In genomic region chr19:2567996-2568395, GRCh38 we compare ENCODE assay signal across 21 cellular contexts.
A peak's percentile ranks its signal among the peaks of the same experiment; 100 is the strongest.
DNase-seq lines count a peak whose midpoint lies in the region; ATAC-seq, FAIRE-seq and TF ChIP-seq lines count a peak whose summit lies in the region.
"Had no signal": no experiment of that assay in that cellular context is flagged by ENCODE, and none has a peak within 500 bp of the region (broad histone marks: within the 10 kb centered on the region; RNA-seq: fewer than 3 reads in every experiment).

No MANE protein-coding gene starts in this region.

- no peak overlapping the region for H3K9ac ChIP-seq in GM12878 (ENCODE audit: control insufficient read depth, insufficient read depth, low read length)

- no peaks in the 10 kb centered on the region for H3K27me3 ChIP-seq in GM12878 (replicated peaks in 1 of 2; ENCODE audit: control insufficient read depth in 2 of 2, insufficient read depth in 2 of 2, low read length in 1 of 2)
- H3K27me3 ChIP-seq: neutrophil, uterus had no signal

- in situ Hi-C loops in GM12878 (cut with MboI), result no loop called here

- peaks cover 28% of the 10 kb centered on the region for H3K4me1 Mint-ChIP-seq in activated CD4-positive, alpha-beta T cell treated with anti-CD3 and anti-CD28 coated beads, Interleukin-2, amount 10 ng/mL, durations not matched to agents 7 days and 5 days
- H3K4me1 Mint-ChIP-seq in nephron progenitor cell, result peaks cover 29% of the 10 kb centered on the region
- H3K4me1 Mint-ChIP-seq in activated CD8-positive, alpha-beta memory T cell treated with anti-CD3 and anti-CD28 coated beads, Interleukin-2, amount 10 ng/mL, durations not matched to agents 7 days and 5 days, result peaks cover 15% of the 10 kb centered on the region

- H3K36me3 Mint-ChIP-seq in activated CD4-positive, alpha-beta T cell treated with anti-CD3 and anti-CD28 coated beads, Interleukin-2, amount 10 ng/mL, durations not matched to agents 7 days and 5 days (ENCODE audit: low read depth), result peaks cover 3% of the 10 kb centered on the region
- H3K36me3 Mint-ChIP-seq in nephron progenitor cell (ENCODE audit: low read depth), result peaks cover 4% of the 10 kb centered on the region
- H3K36me3 Mint-ChIP-seq in activated CD8-positive, alpha-beta memory T cell treated with anti-CD3 and anti-CD28 coated beads, Interleukin-2, amount 10 ng/mL, durations not matched to agents 7 days and 5 days, result no peaks in the 10 kb centered on the region

- CTCF ChIA-PET in activated CD4-positive, alpha-beta T cell treated with anti-CD3 and anti-CD28 coated beads, Interleukin-2, amount 10 ng/mL, durations not matched to agents 7 days and 5 days (lab: Charles Lee), result no interaction called here
- CTCF ChIA-PET in GM12878 (lab: Yijun Ruan, JAX), result no interaction called here
- CTCF ChIA-PET in activated CD8-positive, alpha-beta memory T cell treated with anti-CD3 and anti-CD28 coated beads, Interleukin-2, amount 10 ng/mL, durations not matched to agents 7 days and 5 days (lab: Charles Lee), result no interaction called here

- no peak for TF ChIP-seq POLR2A in GM12892 (IDR thresholded peaks at IDR 0.05; ENCODE audit: low read depth, low read length)
- no peak for TF ChIP-seq POLR2A in GM12878 (IDR thresholded peaks at IDR 0.05; ENCODE audit: low read depth, low read length)

- no peaks in the 10 kb centered on the region for H3K36me3 ChIP-seq in GM12878 (ENCODE audit: control insufficient read depth in 2 of 2, insufficient read depth in 2 of 2, low read length in 1 of 2)
- H3K36me3 ChIP-seq: neutrophil, prostate gland, uterus had no signal

- H3K9me3 ChIP-seq in GM12878 (replicated peaks; ENCODE audit: control insufficient read depth, insufficient read depth, low read length), result no peaks in the 10 kb centered on the region; the same call in 2 of the 3 replicates
- H3K9me3 ChIP-seq: neutrophil, prostate gland, uterus had no signal

- ATAC-seq in GM12878, result no peak
- no peak for ATAC-seq in activated CD8-positive, alpha-beta memory T cell treated with anti-CD3 and anti-CD28 coated beads, Interleukin-2, amount 10 ng/mL, durations not matched to agents 7 days and 5 days

- no peaks in the 10 kb centered on the region; the same call in 1 of the 2 replicates for H3K79me2 ChIP-seq in GM12878 (ENCODE audit: control insufficient read depth, insufficient read depth, low read length)

- WGBS in GM12878 (ENCODE audit: insufficient coverage, insufficient replicate concordance, low lambda C conversion rate, missing lambda C conversion rate), result 63% methylated on average over 6 of the region's 6 CpGs

- TF ChIP-seq RAD21 in GM12878 (IDR thresholded peaks at IDR 0.05; ENCODE audit: insufficient read depth, low read depth, low read length), result no peak

- H3K4me3 ChIP-seq in GM12878, result no peak overlapping the region
- H3K4me3 ChIP-seq: prostate gland, uterus had no signal

- H4K20me1 ChIP-seq in GM12878 (ENCODE audit: control insufficient read depth, insufficient read depth), result no peaks in the 10 kb centered on the region

- peaks cover 6% of the 10 kb centered on the region for H3K4me1 ChIP-seq in GM12878 (ENCODE audit: control insufficient read depth, insufficient read depth, low read length)
- H3K4me1 ChIP-seq: prostate gland, uterus had no signal

- peaks cover 4% of the 10 kb centered on the region for H3K9me3 Mint-ChIP-seq in activated CD4-positive, alpha-beta T cell treated with anti-CD3 and anti-CD28 coated beads, Interleukin-2, amount 10 ng/mL, durations not matched to agents 7 days and 5 days
- H3K9me3 Mint-ChIP-seq in nephron progenitor cell, result peaks cover 11% of the 10 kb centered on the region
- peaks cover 13% of the 10 kb centered on the region for H3K9me3 Mint-ChIP-seq in activated CD8-positive, alpha-beta memory T cell treated with anti-CD3 and anti-CD28 coated beads, Interleukin-2, amount 10 ng/mL, durations not matched to agents 7 days and 5 days (ENCODE audit: low read depth)

- H3K27ac Mint-ChIP-seq in activated CD4-positive, alpha-beta T cell treated with anti-CD3 and anti-CD28 coated beads, Interleukin-2, amount 10 ng/mL, durations not matched to agents 7 days and 5 days, result peak overlapping the region; percentile 10
- peak overlapping the region; percentile 76 for H3K27ac Mint-ChIP-seq in nephron progenitor cell
- no peak overlapping the region for H3K27ac Mint-ChIP-seq in activated CD8-positive, alpha-beta memory T cell treated with anti-CD3 and anti-CD28 coated beads, Interleukin-2, amount 10 ng/mL, durations not matched to agents 7 days and 5 days
- H3K27ac Mint-ChIP-seq: B cell had no signal

- no peak for DNase-seq in activated CD4-positive, alpha-beta T cell treated with anti-CD3 and anti-CD28 coated beads, Interleukin-2, amount 10 ng/mL, durations not matched to agents 7 days and 5 days
- no peak for DNase-seq in activated CD4-positive, alpha-beta T cell treated with anti-CD3 and anti-CD28 coated beads, Interleukin-2, amount 50 U/mL, for 4 hours
- DNase-seq in GM12892 (ENCODE audit: insufficient read length) (no peak), GM12878 (ENCODE audit: low read depth, low spot score) (no peak), nephron progenitor cell (no peak), NCI-H2196 treated with DMSO at 0.1 percent for 48 hours (lab: John Stamatoyannopoulos, UW; ENCODE audit: unreplicated experiment) (no peak)
- no peak for DNase-seq in activated CD8-positive, alpha-beta memory T cell treated with anti-CD3 and anti-CD28 coated beads, Interleukin-2, amount 10 ng/mL, durations not matched to agents 7 days and 5 days
- no peak for DNase-seq in activated T-cell treated with anti-CD3 and anti-CD28 coated beads, Interleukin-2, amount 50 U/mL, for 48 hours
- DNase-seq: activated naive CD4-positive, alpha-beta T cell; central memory CD4-positive, alpha-beta T cell; COR-L47; NCI-H1048; NCI-H187; NCI-H69; uterus had no signal

- H3K4me3 Mint-ChIP-seq in activated CD4-positive, alpha-beta T cell treated with anti-CD3 and anti-CD28 coated beads, Interleukin-2, amount 10 ng/mL, durations not matched to agents 7 days and 5 days, result no peak overlapping the region
- no peak overlapping the region for H3K4me3 Mint-ChIP-seq in nephron progenitor cell
- no peak overlapping the region for H3K4me3 Mint-ChIP-seq in activated CD8-positive, alpha-beta memory T cell treated with anti-CD3 and anti-CD28 coated beads, Interleukin-2, amount 10 ng/mL, durations not matched to agents 7 days and 5 days
- H3K4me3 Mint-ChIP-seq: B cell had no signal

- RAD21 ChIA-PET in GM12878 (lab: Charles Lee; ENCODE audit: unreplicated experiment), result no interaction called here

- POLR2A ChIA-PET in activated CD4-positive, alpha-beta T cell treated with anti-CD3 and anti-CD28 coated beads, Interleukin-2, amount 10 ng/mL, durations not matched to agents 7 days and 5 days (lab: Charles Lee), result no interaction called here
- POLR2A ChIA-PET in GM12878 (lab: Charles Lee), result no interaction called here

- H3K27me3 Mint-ChIP-seq in activated CD4-positive, alpha-beta T cell treated with anti-CD3 and anti-CD28 coated beads, Interleukin-2, amount 10 ng/mL, durations not matched to agents 7 days and 5 days, result no peaks in the 10 kb centered on the region
- H3K27me3 Mint-ChIP-seq in nephron progenitor cell (ENCODE audit: low read depth, poor library complexity), result peaks cover 18% of the 10 kb centered on the region
- H3K27me3 Mint-ChIP-seq in activated CD8-positive, alpha-beta memory T cell treated with anti-CD3 and anti-CD28 coated beads, Interleukin-2, amount 10 ng/mL, durations not matched to agents 7 days and 5 days, result no peaks in the 10 kb centered on the region
- H3K27me3 Mint-ChIP-seq: B cell had no signal

- no peak overlapping the region for H3K27ac ChIP-seq in GM12878 (ENCODE audit: control insufficient read depth, insufficient read depth)
- H3K27ac ChIP-seq: neutrophil, prostate gland, uterus, VCaP had no signal

- TF ChIP-seq CTCF in GM12878 (IDR thresholded peaks at IDR 0.05 in 2 of 3, conservative IDR thresholded peaks at IDR 0.05 in 1 of 3; ENCODE audit: control insufficient read depth in 2 of 3, extremely low read depth in 1 of 3, insufficient read depth in 1 of 3, low read depth in 3 of 3, low read length in 3 of 3) (no peak), nephron progenitor cell (IDR thresholded peaks at IDR 0.05) (no peak)

- H2AFZ ChIP-seq in GM12878 (ENCODE audit: control insufficient read depth, low read depth, low read length), result no peak overlapping the region

- H3K4me2 ChIP-seq in GM12878 (ENCODE audit: control insufficient read depth, insufficient read depth), result no peak overlapping the region

- no TSS peak for BruUV-seq in GM12878 (replicated peaks; lab: Mats Ljungman, UMichigan)

- no peak for TF ChIP-seq EP300 in GM12878 (IDR thresholded peaks at IDR 0.05; ENCODE audit: borderline replicate concordance in 1 of 2, control insufficient read depth in 1 of 2, low read depth in 2 of 2, low read length in 2 of 2)

- intact Hi-C loops in GM12878 (cut with micrococcal nuclease; ENCODE audit: unreplicated experiment), result no loop called here

- FAIRE-seq in GM12892 (lab: Jason Lieb, UNC) (peak; percentile 63), GM12878 (lab: Jason Lieb, UNC) (peak; percentile 73)
- FAIRE-seq: A204.1, keratinocyte had no signal

- SMC1A ChIA-PET in GM12878 (lab: Charles Lee; ENCODE audit: uncharacterized antibody, unreplicated experiment), result no interaction called here

TF ChIP-seq in GM12878, 131 proteins besides CTCF, POLR2A, EP300 and RAD21 (continues in another document):
- TF ChIP-seq TCF3 (IDR thresholded peaks at IDR 0.05; ENCODE audit: borderline replicate concordance, insufficient read depth, low read depth, low read length) (no peak), HDGF (IDR thresholded peaks at IDR 0.05) (peak; percentile 77)
